Comparison of ENCODE assay signal across 8 cellular contexts in genomic region chr19:38079926-38080380, GRCh38.
DNase-seq lines count a peak whose midpoint lies in the region; ATAC-seq, FAIRE-seq and TF ChIP-seq lines count a peak whose summit lies in the region.

No MANE protein-coding gene starts in this region.

- H3K4me2 ChIP-seq in astrocyte (ENCODE audit: low read length) = peak overlapping the region; percentile 49

- H3K36me3 Mint-ChIP-seq in astrocyte (ENCODE audit: low read depth, unreplicated experiment) = peaks cover 11% of the 10 kb centered on the region

- ATAC-seq in mucosa of descending colon (peak; percentile 86), GM21528 (IDR thresholded peaks at IDR 0.05; ENCODE audit: low FRiP score, unreplicated experiment) (no peak)

- peaks cover 3% of the 10 kb centered on the region for H4K20me1 ChIP-seq in astrocyte (ENCODE audit: insufficient read depth, low read length)

- H3K4me1 ChIP-seq in astrocyte (ENCODE audit: insufficient read depth, low read length) = peaks cover 21% of the 10 kb centered on the region
- H3K4me1 ChIP-seq in mucosa of descending colon (ENCODE audit: low read depth) = no peaks in the 10 kb centered on the region

- no peaks in the 10 kb centered on the region for H3K27me3 ChIP-seq in astrocyte (ENCODE audit: insufficient read depth, low read length)

- no peaks in the 10 kb centered on the region for H3K36me3 ChIP-seq in astrocyte (ENCODE audit: insufficient read depth, low read length)
- H3K36me3 ChIP-seq in mucosa of descending colon (ENCODE audit: low read depth) = no peaks in the 10 kb centered on the region

- peak overlapping the region; percentile 63 for H3K27ac ChIP-seq in astrocyte (ENCODE audit: low read depth, low read length)

- H3K9ac ChIP-seq in astrocyte (ENCODE audit: low read length) = peak overlapping the region; percentile 12

- FAIRE-seq in astrocyte (lab: Jason Lieb, UNC) = peak; percentile 99

- H3K27ac Mint-ChIP-seq in astrocyte (ENCODE audit: unreplicated experiment) = peak overlapping the region; percentile 27

- no peaks in the 10 kb centered on the region for H3K9me3 ChIP-seq in astrocyte (ENCODE audit: insufficient read depth, low read depth, low read length)
- H3K9me3 ChIP-seq in mucosa of descending colon = no peaks in the 10 kb centered on the region

- H3K9me3 Mint-ChIP-seq in astrocyte (ENCODE audit: unreplicated experiment) = peaks cover 6% of the 10 kb centered on the region

- intact Hi-C loops in mucosa of descending colon (cut with DNase I, micrococcal nuclease) = no loop called here

- H2AFZ ChIP-seq in astrocyte (ENCODE audit: low read depth, low read length) = no peak overlapping the region

- no peaks in the 10 kb centered on the region for H3K79me2 ChIP-seq in astrocyte (ENCODE audit: insufficient read depth, low read length)

- in situ Hi-C loops in G401 (cut with HindIII; ENCODE audit: low sequenced_read_pairs) = no loop called here

- DNase-seq in G401 (ENCODE audit: low spot score) (peak; percentile 36), H4 (ENCODE audit: low spot score) (peak; percentile 52), NCI-H1417 (lab: John Stamatoyannopoulos, UW) (peak; percentile 15 to 92 (median 71)), astrocyte (ENCODE audit: low read depth) (peak; percentile 96), mucosa of descending colon (peak in 1 of 3 donors; percentile 20), NCI-H524 (lab: John Stamatoyannopoulos, UW) (no peak)
- no peak for DNase-seq in activated CD4-positive, CD25-positive, alpha-beta regulatory T cell (lab: John Stamatoyannopoulos, UW)

- TF ChIP-seq CTCF in astrocyte (IDR thresholded peaks at IDR 0.05; ENCODE audit: insufficient read depth, low read depth, low read length) (no peak), mucosa of descending colon (IDR thresholded peaks at IDR 0.05) (no peak)

- H3K27me3 Mint-ChIP-seq in astrocyte (ENCODE audit: low read depth, unreplicated experiment) = no peaks in the 10 kb centered on the region

- H3K4me1 Mint-ChIP-seq in astrocyte (ENCODE audit: low read depth, unreplicated experiment) = peaks cover 13% of the 10 kb centered on the region

- H3K4me3 ChIP-seq in astrocyte (ENCODE audit: insufficient read depth, low read depth, low read length) (no peak overlapping the region), mucosa of descending colon (no peak overlapping the region)

- no peak overlapping the region for H3K4me3 Mint-ChIP-seq in astrocyte (ENCODE audit: unreplicated experiment)

Comparison
In these comparisons a context has a peak if more than half of its experiments do, and no peak if none do; other contexts are left out.
1. DNase-seq: peak in G401 (single experiment), H4 (single experiment), NCI-H1417 (3 of 3) and astrocyte (single experiment); none in NCI-H524 (0 of 2) and activated CD4-positive, CD25-positive, alpha-beta regulatory T cell (0 of 4).